In the genomic region with DNA sequence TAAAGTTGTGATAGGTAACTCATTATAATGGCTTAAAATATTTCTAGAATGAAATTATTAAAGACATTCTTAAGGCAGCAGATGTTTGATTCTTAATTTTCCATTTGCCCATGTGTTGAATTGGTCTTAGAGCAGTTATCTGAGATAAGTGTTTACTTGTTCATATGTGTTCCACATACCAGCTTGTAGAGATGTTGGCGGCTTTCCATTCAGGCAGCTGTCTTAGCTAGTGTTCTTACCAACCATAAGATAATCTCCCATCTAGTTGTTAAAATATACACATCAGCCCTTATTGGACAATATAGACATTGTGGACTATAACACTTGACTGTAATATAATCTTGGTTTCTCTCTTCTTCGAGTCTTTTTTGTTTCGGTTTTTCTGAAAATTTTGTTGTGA, we compare ENCODE assay signal across 10 cellular contexts.
"Had no signal": no experiment of that assay in that cellular context is flagged by ENCODE, and none has a peak within 500 bp of the region (broad histone marks: within the 10 kb centered on the region; RNA-seq: fewer than 3 reads in every experiment).

No MANE protein-coding gene starts in this region.

- DNase-seq: activated CD4-positive, alpha-beta T cell treated with anti-CD3 and anti-CD28 coated beads, Interleukin-2, amount 50 U/mL, for 48 hours; activated CD4-positive, CD25-positive, alpha-beta regulatory T cell treated with anti-CD3 and anti-CD28 coated beads, Interleukin-2, amount 50 U/mL, for 72 hours; activated T-cell treated with anti-CD3 and anti-CD28 coated beads, Interleukin-2, amount 50 U/mL, for 72 hours; colonic mucosa; esophagus squamous epithelium; lower lobe of right lung; midbrain; naive B cell; stimulated activated CD4-positive, alpha-beta T cell treated with anti-CD3 and anti-CD28 coated beads, Interleukin-15, amount 100 ng/mL, for 24 hours; stomach had no signal
